In the genomic region with DNA sequence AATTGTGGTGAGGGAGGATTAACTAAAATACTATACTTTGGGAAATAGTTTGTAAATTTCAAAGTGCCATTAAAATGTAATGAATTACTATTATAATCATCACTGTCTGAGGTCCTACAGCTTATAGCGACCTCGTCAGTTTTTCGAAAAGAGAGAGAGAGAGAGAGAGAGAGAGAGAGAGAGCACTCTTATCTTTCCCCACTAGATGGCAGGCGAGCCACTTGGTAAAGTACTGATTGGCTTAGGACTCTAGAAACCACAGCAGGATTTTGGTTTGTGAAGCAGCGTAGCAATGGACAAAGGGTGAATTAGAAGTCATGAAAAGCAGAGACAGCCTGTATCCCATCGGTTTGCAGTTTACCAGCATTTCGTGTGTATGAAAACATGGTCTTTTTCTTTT, we compare ENCODE assay signal across 8 cellular contexts. TPM values are rescaled to one million over a fixed set of nuclear protein-coding genes. Genes with fewer than 3 reads are reported as not detected.
DNase-seq lines count a peak whose midpoint lies in the region; ATAC-seq and TF ChIP-seq lines count a peak whose summit lies in the region.

No MANE protein-coding gene starts in this region.

- TF ChIP-seq EP300 in sigmoid colon (IDR thresholded peaks at IDR 0.05), result no peak

- peaks cover 20% of the 10 kb centered on the region; the same call in 1 of the 2 replicates for H3K4me1 Mint-ChIP-seq in HFFc6 (ENCODE audit: low read depth)

- CTCF ChIA-PET in AG04450 (lab: Charles Lee), result interaction anchor here (0.6 to 2.2 kb wide), 26 partner anchors 8 to 1871 kb away, joined by 3 to 11 read pairs (median 4); partner anchors contain the start of gene LDOC1

- H3K4me1 ChIP-seq in adrenal gland (replicated peaks in 1 of 2) (no peaks in the 10 kb centered on the region), sigmoid colon (peaks cover 0 to 6% (median 0%) of the 10 kb centered on the region in 4 donors)

- no peak overlapping the region for H3K27ac ChIP-seq in AG04450 (ENCODE audit: low read depth, low read length)
- no peak overlapping the region for H3K27ac ChIP-seq in adrenal gland
- no peak overlapping the region for H3K27ac ChIP-seq in sigmoid colon

- H3K4me3 Mint-ChIP-seq in HFFc6, result no peak overlapping the region

- H3K9me3 Mint-ChIP-seq in HFFc6, result no peaks in the 10 kb centered on the region

- H3K4me3 ChIP-seq in AG04450 (ENCODE audit: low read depth, low read length) (no peak overlapping the region), adrenal gland (no peak overlapping the region), sigmoid colon (no peak overlapping the region)

- WGBS in adrenal gland, 4 donors, result 0 to 8% (median 1%) methylated on average over 7 of the region's 7 CpGs
- WGBS in sigmoid colon, 2 donors, result 1 to 2% methylated on average over 7 of the region's 7 CpGs

- H3K27me3 Mint-ChIP-seq in HFFc6 (ENCODE audit: insufficient read depth), result no peaks in the 10 kb centered on the region; the same call in 1 of the 2 replicates

- H3K36me3 ChIP-seq in adrenal gland (replicated peaks in 1 of 2) (no peaks in the 10 kb centered on the region), sigmoid colon (no peaks in the 10 kb centered on the region)

- TF ChIP-seq CTCF in AG04450 (IDR thresholded peaks at IDR 0.05; ENCODE audit: low read depth, low read length) (peak; percentile 90), HFFc6 (IDR thresholded peaks at IDR 0.05) (peak; percentile 82), adrenal gland (IDR thresholded peaks at IDR 0.05) (peak; percentile 54 to 76 (median 68)), sigmoid colon (IDR thresholded peaks at IDR 0.05) (peak in 3 of 4 experiments; percentile 37 to 53 (median 45))

- peak; percentile 67 to 71 for ATAC-seq in left cardiac atrium

- no peak for TF ChIP-seq POLR2A in adrenal gland (IDR thresholded peaks at IDR 0.05)
- TF ChIP-seq POLR2A in sigmoid colon (IDR thresholded peaks at IDR 0.05), result no peak

- H3K27ac Mint-ChIP-seq in HFFc6, result no peak overlapping the region

- no peaks in the 10 kb centered on the region for H3K36me3 Mint-ChIP-seq in HFFc6 (ENCODE audit: low read depth)

- POLR2A ChIA-PET in AG04450 (lab: Yijun Ruan, JAX), result no interaction called here

- no peaks in the 10 kb centered on the region for H3K27me3 ChIP-seq in AG04450 (ENCODE audit: control insufficient read depth, insufficient read depth, low read length)
- H3K27me3 ChIP-seq in adrenal gland, result peaks cover 22% of the 10 kb centered on the region
- peaks cover 0 to 4% (median 0%) of the 10 kb centered on the region in 3 donors for H3K27me3 ChIP-seq in sigmoid colon

- no peak for DNase-seq in AG04450 (ENCODE audit: low read depth, low spot score)
- DNase-seq in GM03348 (ENCODE audit: low spot score), result peak; percentile 36
- peak; percentile 45 for DNase-seq in HFFc6
- peak; percentile 17 for DNase-seq in NCI-H1694 (lab: John Stamatoyannopoulos, UW)
- DNase-seq in adrenal gland, result peak; percentile 32 to 61 (median 43)
- DNase-seq in left cardiac atrium, result peak; percentile 36
- peak; percentile 61 for DNase-seq in sigmoid colon
- DNase-seq in NCI-H187 treated with DMSO at 0.1 percent for 48 hours (lab: John Stamatoyannopoulos, UW), result no peak

- H3K9me3 ChIP-seq in AG04450 (ENCODE audit: control insufficient read depth, insufficient read depth, low read length), result no peaks in the 10 kb centered on the region
- no peaks in the 10 kb centered on the region for H3K9me3 ChIP-seq in adrenal gland (replicated peaks in 1 of 3)
- no peaks in the 10 kb centered on the region for H3K9me3 ChIP-seq in sigmoid colon

- intact Hi-C loops in adrenal gland (cut with DNase I) (no loop called here), left cardiac atrium (cut with DNase I) (no loop called here), sigmoid colon (cut with DNase I) (no loop called here)

RNA-seq across cellular contexts. Expression of gene LINC00632, which starts 52.5 kb away (rescaled TPM):
- polyA plus RNA-seq in AG04450 (2011; rRNA removed) (69.9 and 73.6 TPM in 2 replicates), adrenal gland (10 to 100 TPM in 1 of 3 donors, 1 to 10 TPM in 2; 2.3 to 56.5 (median 5.1) TPM), sigmoid colon (1 to 10 TPM in 2 of 3 donors, not detected in 1; 1.8 to 8.0 TPM)
- polyA minus RNA-seq in AG04450 (2011; rRNA and poly(A)+ RNA removed), result 33.8 and 40.3 TPM in 2 replicates
- total RNA-seq in HFFc6 (2021; fragmentation: NEBNext Ultra II Directional; extraction: Animal tissue kit (Norgen Biotek cat#: 25700)), result 100 to 1,000 TPM; 115 to 236 (median 155) TPM
- total RNA-seq in adrenal gland (10 to 100 TPM in 5 of 8 donors, 1 to 10 TPM in 3; 2.9 to 94.0 (median 23.8) TPM), left cardiac atrium (1,000 to 10,000 TPM in 1 of 2 donors, 100 to 1,000 TPM in 1; 513 to 1,057 TPM), sigmoid colon (100 to 1,000 TPM in 1 of 4 donors, 10 to 100 TPM in 3; 15.9 to 105 (median 61.7) TPM)

Comparison
In these comparisons a context has a peak if more than half of its experiments do, and no peak if none do; other contexts are left out.
1. DNase-seq: peak in GM03348 (single experiment), HFFc6 (single experiment), NCI-H1694 (single experiment), adrenal gland (7 of 7), left cardiac atrium (single experiment) and sigmoid colon (single experiment); none in AG04450 (single experiment) and NCI-H187 treated with DMSO at 0.1 percent for 48 hours (single experiment).
2. Peak in every context shown above with its lines, with median percentiles within 50 percentile points of each other: CTCF ChIP-seq.